ENCODE assay signal across 8 cellular contexts in genomic region chr15:77875066-77875721, GRCh38.
DNase-seq lines count a peak whose midpoint lies in the region; ATAC-seq and TF ChIP-seq lines count a peak whose summit lies in the region.
"Not testable (repeated sequence)": the region's sequence is repeated elsewhere in the genome, so short reads cannot be mapped to it uniquely, and the experiment has no call there.

No MANE protein-coding gene starts in this region.

- H2AFZ ChIP-seq in DND-41 (ENCODE audit: low read depth, low read length); hepatocyte: not testable (repeated sequence)

- not testable (repeated sequence) for H3K27ac Mint-ChIP-seq in osteocyte (ENCODE audit: unreplicated experiment)

- H4K20me1 ChIP-seq in DND-41 (ENCODE audit: insufficient read depth, low read length); hepatocyte (ENCODE audit: insufficient read depth, poor library complexity, severe bottlenecking): not testable (repeated sequence)

- H3K9me3 ChIP-seq in DND-41 (ENCODE audit: insufficient read depth, low read length, severe bottlenecking); hepatocyte (ENCODE audit: low read depth); thoracic aorta: not testable (repeated sequence)

- ATAC-seq in DND-41 (ENCODE audit: insufficient read depth, low read depth): peak; percentile 88
- ATAC-seq in thoracic aorta (ENCODE audit: insufficient number of reproducible peaks, low FRiP score, low read depth): not testable (repeated sequence)

- DNase-seq in DND-41: peak; percentile 59
- peak; percentile 54 to 66 for DNase-seq in Kasumi-1 (lab: John Stamatoyannopoulos, UW)
- peak; percentile 17 for DNase-seq in NK-92 treated with Interleukin-12 subunit alpha and Interleukin-12 subunit beta, amount 100 ng/mL, for 24 hours (lab: John Stamatoyannopoulos, UW)
- DNase-seq in activated CD4-positive, alpha-beta T cell treated with anti-CD3 and anti-CD28 coated beads, Interleukin-2, amount 50 U/mL, for 1 hour: peak; percentile 27
- DNase-seq in caudate nucleus (lab: John Stamatoyannopoulos, UW): peak in 45 of 61 donors; percentile 2 to 62 (median 20)
- peak; percentile 85 for DNase-seq in hepatocyte (ENCODE audit: low spot score)
- not testable (repeated sequence) for DNase-seq in osteocyte (ENCODE audit: extremely low spot score, unreplicated experiment); thoracic aorta (ENCODE audit: low spot score)

- H3K9me2 ChIP-seq in hepatocyte (replicated peaks; ENCODE audit: insufficient read depth): not testable (repeated sequence)

- TF ChIP-seq CTCF in DND-41 (IDR thresholded peaks at IDR 0.05; ENCODE audit: borderline replicate concordance, extremely low read depth, low read length, poor library complexity, severe bottlenecking) (peak; percentile 74), hepatocyte (IDR thresholded peaks at IDR 0.05; ENCODE audit: poor library complexity) (peak; percentile 62), osteocyte (IDR thresholded peaks at IDR 0.05) (peak; percentile 67), thoracic aorta (IDR thresholded peaks at IDR 0.05) (peak; percentile 47)

- not testable (repeated sequence) for H3K4me1 ChIP-seq in DND-41 (ENCODE audit: insufficient read depth, low read length); hepatocyte (ENCODE audit: insufficient read depth)
- H3K4me1 ChIP-seq in thoracic aorta (ENCODE audit: control insufficient read depth in 1 of 2, low read depth in 2 of 2): peaks cover 0 to 14% of the 10 kb centered on the region in 2 donors

- 58% methylated on average over 11 of the region's 13 CpGs for WGBS in hepatocyte (ENCODE audit: low lambda C conversion rate, missing lambda C conversion rate)

- not testable (repeated sequence) for H3K36me3 Mint-ChIP-seq in osteocyte (ENCODE audit: unreplicated experiment)

- not testable (repeated sequence) for H3K4me1 Mint-ChIP-seq in osteocyte (ENCODE audit: unreplicated experiment)

- not testable (repeated sequence) for H3K4me2 ChIP-seq in DND-41 (ENCODE audit: insufficient read depth, low read length); hepatocyte

- H3K9ac ChIP-seq in DND-41 (ENCODE audit: low read depth, low read length): not testable (repeated sequence)

- H3K4me3 Mint-ChIP-seq in osteocyte (ENCODE audit: unreplicated experiment): not testable (repeated sequence)

- H3K9me3 Mint-ChIP-seq in osteocyte (ENCODE audit: unreplicated experiment): not testable (repeated sequence)

- H3K4me3 ChIP-seq in DND-41 (ENCODE audit: low read depth in 1 of 2, low read length in 2 of 2); hepatocyte; thoracic aorta: not testable (repeated sequence)

- not testable (repeated sequence) for H3K27me3 ChIP-seq in DND-41 (ENCODE audit: insufficient read depth, low read length, poor library complexity); hepatocyte; thoracic aorta (replicated peaks; ENCODE audit: insufficient read depth)

- not testable (repeated sequence) for H3K27me3 Mint-ChIP-seq in osteocyte (ENCODE audit: unreplicated experiment)

- H3K79me2 ChIP-seq in DND-41 (ENCODE audit: insufficient read depth, low read length); hepatocyte: not testable (repeated sequence)

- not testable (repeated sequence) for H3K27ac ChIP-seq in DND-41 (ENCODE audit: low read length); caudate nucleus (ENCODE audit: low read depth, low read length); hepatocyte
- peak overlapping the region; percentile 31 to 78 for H3K27ac ChIP-seq in thoracic aorta

- not testable (repeated sequence) for H3K36me3 ChIP-seq in DND-41 (ENCODE audit: insufficient read depth, low read length); hepatocyte (replicated peaks; ENCODE audit: insufficient read depth, low read depth); thoracic aorta
